Comparison of ENCODE assay signal across 32 cellular contexts in genomic region chr1:219478811-219479210, GRCh38.
"Had no signal": no experiment of that assay in that cellular context is flagged by ENCODE, and none has a peak within 500 bp of the region (broad histone marks: within the 10 kb centered on the region; RNA-seq: fewer than 3 reads in every experiment).

No MANE protein-coding gene starts in this region.

- H3K4me1 ChIP-seq: Peyer's patch, SJSA1 had no signal

- H3K9me3 Mint-ChIP-seq: activated CD4-positive, alpha-beta memory T cell treated with anti-CD3 and anti-CD28 coated beads, Interleukin-2, amount 10 ng/mL, durations not matched to agents 7 days and 5 days; activated naive CD8-positive, alpha-beta T cell treated with anti-CD3 and anti-CD28 coated beads for 36 hours; activated T-cell treated with anti-CD3 and anti-CD28 coated beads, Interleukin-2, amount 50 U/mL, for 72 hours; activated T-helper 17 cell treated with anti-CD3 and anti-CD28 coated beads, Interleukin-2, amount 50 U/mL, for 72 hours had no signal

- H3K4me3 ChIP-seq: K562, Peyer's patch, SJSA1 had no signal

- H3K36me3 ChIP-seq: Peyer's patch, SJSA1, WERI-Rb-1 had no signal

- H3K27me3 ChIP-seq: Peyer's patch had no signal

- FAIRE-seq: K562 had no signal

- H3K27ac ChIP-seq: Peyer's patch, SJSA1, WERI-Rb-1 had no signal

- H3K27ac Mint-ChIP-seq: activated CD4-positive, alpha-beta memory T cell treated with anti-CD3 and anti-CD28 coated beads, Interleukin-2, amount 10 ng/mL, durations not matched to agents 7 days and 5 days; activated CD8-positive, alpha-beta memory T cell treated with anti-CD3 and anti-CD28 coated beads, Interleukin-2, amount 10 ng/mL, durations not matched to agents 7 days and 5 days; activated naive CD8-positive, alpha-beta T cell treated with anti-CD3 and anti-CD28 coated beads for 36 hours; activated T-cell treated with anti-CD3 and anti-CD28 coated beads, Interleukin-2, amount 50 U/mL, for 72 hours; activated T-helper 17 cell treated with anti-CD3 and anti-CD28 coated beads, Interleukin-2, amount 50 U/mL, for 72 hours had no signal

- H3K4me1 Mint-ChIP-seq: activated naive CD8-positive, alpha-beta T cell treated with anti-CD3 and anti-CD28 coated beads for 36 hours; activated T-helper 17 cell treated with anti-CD3 and anti-CD28 coated beads, Interleukin-2, amount 50 U/mL, for 72 hours had no signal

- H3K4me3 Mint-ChIP-seq: activated CD4-positive, alpha-beta memory T cell treated with anti-CD3 and anti-CD28 coated beads, Interleukin-2, amount 10 ng/mL, durations not matched to agents 7 days and 5 days; activated CD8-positive, alpha-beta memory T cell treated with anti-CD3 and anti-CD28 coated beads, Interleukin-2, amount 10 ng/mL, durations not matched to agents 7 days and 5 days; activated naive CD8-positive, alpha-beta T cell treated with anti-CD3 and anti-CD28 coated beads for 36 hours; activated T-cell treated with anti-CD3 and anti-CD28 coated beads, Interleukin-2, amount 50 U/mL, for 72 hours; activated T-helper 17 cell treated with anti-CD3 and anti-CD28 coated beads, Interleukin-2, amount 50 U/mL, for 72 hours had no signal

- ATAC-seq: activated CD8-positive, alpha-beta memory T cell treated with anti-CD3 and anti-CD28 coated beads, Interleukin-2, amount 10 ng/mL, durations not matched to agents 7 days and 5 days; activated T-cell treated with anti-CD3 and anti-CD28 coated beads, Interleukin-2, amount 50 U/mL, for 72 hours; activated T-helper 17 cell treated with anti-CD3 and anti-CD28 coated beads, Interleukin-2, amount 50 U/mL, for 72 hours; K562; PC-3 had no signal

- H3K9me3 ChIP-seq: Peyer's patch, SJSA1 had no signal

- H3K36me3 Mint-ChIP-seq: activated CD8-positive, alpha-beta memory T cell treated with anti-CD3 and anti-CD28 coated beads, Interleukin-2, amount 10 ng/mL, durations not matched to agents 7 days and 5 days; activated naive CD8-positive, alpha-beta T cell treated with anti-CD3 and anti-CD28 coated beads for 36 hours had no signal

- H3K27me3 Mint-ChIP-seq: activated CD8-positive, alpha-beta memory T cell treated with anti-CD3 and anti-CD28 coated beads, Interleukin-2, amount 10 ng/mL, durations not matched to agents 7 days and 5 days; activated naive CD8-positive, alpha-beta T cell treated with anti-CD3 and anti-CD28 coated beads for 36 hours; activated T-helper 17 cell treated with anti-CD3 and anti-CD28 coated beads, Interleukin-2, amount 50 U/mL, for 72 hours had no signal

- DNase-seq: activated CD4-positive, alpha-beta memory T cell treated with anti-CD3 and anti-CD28 coated beads, Interleukin-2, amount 10 ng/mL, durations not matched to agents 7 days and 5 days; activated CD4-positive, alpha-beta T cell treated with anti-CD3 and anti-CD28 coated beads for 1 hour; activated CD4-positive, alpha-beta T cell treated with anti-CD3 and anti-CD28 coated beads for 48 hours; activated CD4-positive, CD25-positive, alpha-beta regulatory T cell; activated CD8-positive, alpha-beta memory T cell treated with anti-CD3 and anti-CD28 coated beads for 24 hours; activated CD8-positive, alpha-beta memory T cell treated with anti-CD3 and anti-CD28 coated beads, Interleukin-2, amount 10 ng/mL, durations not matched to agents 7 days and 5 days; activated CD8-positive, alpha-beta memory T cell treated with anti-CD3 and anti-CD28 coated beads, Interleukin-2, amount 50 U/mL, for 48 hours; activated effector memory CD4-positive, alpha-beta T cell treated with anti-CD3 and anti-CD28 coated beads, Interleukin-2, amount 50 U/mL, for 16 hours; activated naive CD4-positive, alpha-beta T cell; activated naive CD4-positive, alpha-beta T cell treated with anti-CD3 and anti-CD28 coated beads, Interleukin-2, amount 50 U/mL, for 16 hours; activated naive CD8-positive, alpha-beta T cell treated with anti-CD3 and anti-CD28 coated beads for 36 hours; activated T-cell treated with anti-CD3 and anti-CD28 coated beads, Interleukin-2, amount 50 U/mL, for 72 hours; amniotic stem cell; aorta; NCI-H1105; NCI-H1417 treated with DMSO at 0.1 percent for 48 hours; NCI-H187 treated with DMSO at 0.1 percent for 48 hours; NCI-H2081; NCI-H345; NCI-H524 treated with DMSO at 0.1 percent for 48 hours; PC-3; Peyer's patch; RPMI8226; SHP77 treated with DMSO at 0.1 percent for 48 hours; SW 1271; T-helper 1 cell; T-helper 2 cell; T1000; WERI-Rb-1 had no signal
